Comparison of ENCODE assay signal across 8 cellular contexts in genomic region chr16:88245241-88246081, GRCh38.
DNase-seq lines count a peak whose midpoint lies in the region; ATAC-seq and TF ChIP-seq lines count a peak whose summit lies in the region.
"Not testable (repeated sequence)": the region's sequence is repeated elsewhere in the genome, so short reads cannot be mapped to it uniquely, and the experiment has no call there.

No MANE protein-coding gene starts in this region.

- not testable (repeated sequence) for H3K4me1 ChIP-seq in right atrium auricular region, gastrocnemius medialis
- H3K4me1 ChIP-seq in mesodermal cell (ENCODE audit: control insufficient read depth, insufficient read depth, low read length, poor library complexity, severe bottlenecking): peaks cover 17% of the 10 kb centered on the region
- peaks cover 39% of the 10 kb centered on the region for H3K4me1 ChIP-seq in vagina

- not testable (repeated sequence) for H3K9me3 ChIP-seq in right atrium auricular region; mesodermal cell (ENCODE audit: control insufficient read depth, low read length); gastrocnemius medialis; vagina

- H3K27me3 ChIP-seq in right atrium auricular region, gastrocnemius medialis, vagina: not testable (repeated sequence)

- H3K27ac ChIP-seq in right atrium auricular region (peak overlapping the region; percentile 42 to 65), mesodermal cell (ENCODE audit: low read depth, low read length, severe bottlenecking) (peak overlapping the region; percentile 85), gastrocnemius medialis (peak overlapping the region; percentile 51 to 60 (median 54)), vagina (peak overlapping the region; percentile 83)

- DNase-seq in Caki2 (ENCODE audit: low read depth) (peak; percentile 98), LoVo (ENCODE audit: low spot score) (peak; percentile 22), amniotic epithelial cell (ENCODE audit: low read depth) (peak; percentile 98), epithelial cell of proximal tubule (ENCODE audit: low read depth) (peak; percentile 85), right atrium auricular region (ENCODE audit: low spot score) (peak; percentile 92), gastrocnemius medialis (peak; percentile 56 to 73), vagina (ENCODE audit: extremely low spot score in 2 of 2) (peak in 1 of 2 donors; percentile 97)

- not testable (repeated sequence) for TF ChIP-seq CTCF in epithelial cell of proximal tubule (conservative IDR thresholded peaks at IDR 0.05; ENCODE audit: low read depth, low read length); right atrium auricular region (IDR thresholded peaks at IDR 0.05); gastrocnemius medialis (IDR thresholded peaks at IDR 0.05 in 4 of 5, conservative IDR thresholded peaks at IDR 0.05 in 1 of 5); vagina (IDR thresholded peaks at IDR 0.05)

- intact Hi-C loops in gastrocnemius medialis (cut with DNase I; ENCODE audit: low total_unique reads); vagina (cut with DNase I): not testable (repeated sequence)

- TF ChIP-seq POLR2A in gastrocnemius medialis (IDR thresholded peaks at IDR 0.05); vagina (IDR thresholded peaks at IDR 0.05): not testable (repeated sequence)

- H3K4me3 ChIP-seq in epithelial cell of proximal tubule (ENCODE audit: low read depth, low read length); right atrium auricular region; mesodermal cell (ENCODE audit: extremely low read depth, insufficient read depth, low read length, poor library complexity, severe bottlenecking); gastrocnemius medialis; vagina: not testable (repeated sequence)

- in situ Hi-C loops in Caki2 (cut with HindIII; ENCODE audit: low pct_unique_long_range_greater_than_20kb, low sequenced_read_pairs); gastrocnemius medialis (cut with MboI; ENCODE audit: low sequenced_read_pairs in 4 of 4): not testable (repeated sequence)

- WGBS in mesodermal cell (ENCODE audit: insufficient coverage in 2 of 2), 2 experiments: 83 to 98% methylated on average over 8 to 13 of the region's 19 CpGs

- not testable (repeated sequence) for H3K36me3 ChIP-seq in right atrium auricular region; mesodermal cell (ENCODE audit: control insufficient read depth, insufficient read depth, low read length); gastrocnemius medialis; vagina

- peak; percentile 76 to 81 for ATAC-seq in gastrocnemius medialis
